Comparison of ENCODE assay signal across 9 cellular contexts in the genomic region with DNA sequence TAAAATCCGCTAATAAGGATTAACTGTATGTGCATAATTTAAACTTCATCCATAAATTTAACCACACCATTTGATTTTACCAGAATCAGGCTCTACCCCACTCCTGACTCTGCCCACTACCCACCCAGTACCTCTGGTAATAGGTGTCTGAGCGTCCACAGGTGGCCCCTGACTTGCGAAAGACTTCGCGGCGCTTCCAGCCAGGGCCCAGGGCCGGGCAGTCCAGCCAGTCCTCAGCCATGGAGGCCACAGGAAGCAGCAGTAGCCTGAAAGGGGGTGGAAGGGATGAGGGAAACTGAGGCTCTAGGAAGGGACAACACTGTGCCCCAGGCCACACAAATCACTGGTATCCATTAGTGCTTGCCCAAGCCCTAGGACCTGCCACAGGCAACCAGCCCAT. TPM values are rescaled to one million over a fixed set of nuclear protein-coding genes. Genes with fewer than 3 reads are reported as not detected.
DNase-seq lines count a peak whose midpoint lies in the region; ATAC-seq, FAIRE-seq and TF ChIP-seq lines count a peak whose summit lies in the region.
"Had no signal": no experiment of that assay in that cellular context is flagged by ENCODE, and none has a peak within 500 bp of the region (broad histone marks: within the 10 kb centered on the region; RNA-seq: fewer than 3 reads in every experiment).

No MANE protein-coding gene starts in this region.

- H3K9me3 Mint-ChIP-seq in naive thymus-derived CD4-positive, alpha-beta T cell = peaks cover 0 to 3% (median 0%) of the 10 kb centered on the region in 11 donors

- H3K9me3 ChIP-seq in BLaER1 treated with 17β-estradiol and CSF1 and Interleukin-3, amounts not matched to agents 10 nM and 100 nM (replicated peaks in 1 of 11) = no peaks in the 10 kb centered on the region
- H3K9me3 ChIP-seq in breast epithelium (no peaks in the 10 kb centered on the region), ovary (no peaks in the 10 kb centered on the region)
- H3K9me3 ChIP-seq in naive thymus-derived CD4-positive, alpha-beta T cell (ENCODE audit: control insufficient read depth in 2 of 3, low read length in 3 of 3) = no peaks in the 10 kb centered on the region

- CTCF ChIA-PET in naive thymus-derived CD4-positive, alpha-beta T cell (lab: Charles Lee) = interaction anchor here (0.6 kb wide), 1 partner anchor 10 kb away, joined by 5 read pairs; no protein-coding TSS in a partner anchor

- H3K4me3 ChIP-seq in BLaER1 treated with 17β-estradiol and CSF1 and Interleukin-3, amounts not matched to agents 10 nM and 100 nM = peak overlapping the region; percentile 83 to 98 (median 90)
- H3K4me3 ChIP-seq in Jurkat, Clone E6-1 (ENCODE audit: low read length) = peak overlapping the region; percentile 100
- H3K4me3 ChIP-seq in breast epithelium (peak overlapping the region in 2 of 3 donors; percentile 91 to 95), ovary (no peak overlapping the region)
- peak overlapping the region; percentile 94 for H3K4me3 ChIP-seq in naive thymus-derived CD4-positive, alpha-beta T cell (ENCODE audit: low read length)

- no peaks in the 10 kb centered on the region for H3K27me3 ChIP-seq in BLaER1 treated with 17β-estradiol and CSF1 and Interleukin-3, amounts not matched to agents 10 nM and 100 nM
- H3K27me3 ChIP-seq in breast epithelium (no peaks in the 10 kb centered on the region), ovary (no peaks in the 10 kb centered on the region)
- H3K27me3 ChIP-seq in naive thymus-derived CD4-positive, alpha-beta T cell (ENCODE audit: control insufficient read depth in 2 of 2, insufficient read depth in 2 of 2, low read length in 2 of 2) = no peaks in the 10 kb centered on the region

- no peak for FAIRE-seq in urothelium cell line (lab: Jason Lieb, UNC)

- peak overlapping the region; percentile 87 to 100 (median 97) for H3K4me2 ChIP-seq in BLaER1 treated with 17β-estradiol and CSF1 and Interleukin-3, amounts not matched to agents 10 nM and 100 nM

- peaks cover 4 to 40% (median 19%) of the 10 kb centered on the region in 11 experiments; a peak in 16 of 22 replicates for H4K20me1 ChIP-seq in BLaER1 treated with 17β-estradiol and CSF1 and Interleukin-3, amounts not matched to agents 10 nM and 100 nM

- no peak for TF ChIP-seq POLR2A in breast epithelium (IDR thresholded peaks at IDR 0.05)
- TF ChIP-seq POLR2A in ovary (IDR thresholded peaks at IDR 0.05) = no peak

- peak overlapping the region in 6 of 9 donors; percentile 93 to 97 (median 96) for H3K27ac Mint-ChIP-seq in naive thymus-derived CD4-positive, alpha-beta T cell

- POLR2A ChIA-PET in naive thymus-derived CD4-positive, alpha-beta T cell (lab: Charles Lee) = interaction anchor here (2.5 kb wide), 1 partner anchor 8 kb away, joined by 6 read pairs; no protein-coding TSS in a partner anchor

- peak overlapping the region; percentile 90 to 96 (median 93); a peak in 21 of 22 replicates for H3K9ac ChIP-seq in BLaER1 treated with 17β-estradiol and CSF1 and Interleukin-3, amounts not matched to agents 10 nM and 100 nM

- no peak for DNase-seq in Jurkat, Clone E6-1 (ENCODE audit: low read depth, low spot score)
- DNase-seq in breast epithelium (ENCODE audit: low spot score in 2 of 2) (no peak), urothelium cell line (ENCODE audit: low spot score) (no peak), ovary (no peak), COR-L47 (lab: John Stamatoyannopoulos, UW) (no peak)
- no peak for DNase-seq in naive thymus-derived CD4-positive, alpha-beta T cell
- DNase-seq in activated CD8-positive, alpha-beta memory T cell treated with anti-CD3 and anti-CD28 coated beads, Interleukin-2, amount 50 U/mL, for 4 hours = no peak
- DNase-seq: effector CD8-positive, alpha-beta T cell had no signal

- H3K27me3 Mint-ChIP-seq in naive thymus-derived CD4-positive, alpha-beta T cell = peaks cover 0 to 2% (median 0%) of the 10 kb centered on the region in 5 donors

- no peak for TF ChIP-seq EP300 in ovary (IDR thresholded peaks at IDR 0.05)

- peak overlapping the region in 10 of 11 experiments; percentile 85 to 94 (median 90); a peak in 12 of 22 replicates for H3K27ac ChIP-seq in BLaER1 treated with 17β-estradiol and CSF1 and Interleukin-3, amounts not matched to agents 10 nM and 100 nM
- peak overlapping the region in 1 of 2 donors; percentile 94 for H3K27ac ChIP-seq in breast epithelium
- peak overlapping the region; percentile 88 for H3K27ac ChIP-seq in naive thymus-derived CD4-positive, alpha-beta T cell (ENCODE audit: low read depth, low read length)
- no peak overlapping the region for H3K27ac ChIP-seq in ovary

- TF ChIP-seq CTCF in breast epithelium (IDR thresholded peaks at IDR 0.05) = no peak
- TF ChIP-seq CTCF in ovary (IDR thresholded peaks at IDR 0.05) = no peak

- H3K4me1 ChIP-seq in BLaER1 treated with 17β-estradiol and CSF1 and Interleukin-3, amounts not matched to agents 10 nM and 100 nM = peaks cover 30 to 46% (median 35%) of the 10 kb centered on the region in 10 experiments
- H3K4me1 ChIP-seq in breast epithelium = peaks cover 0 to 5% of the 10 kb centered on the region in 2 donors
- H3K4me1 ChIP-seq in naive thymus-derived CD4-positive, alpha-beta T cell (ENCODE audit: control insufficient read depth in 2 of 2, insufficient read depth in 2 of 2, low read length in 2 of 2) = peaks cover 21 to 29% of the 10 kb centered on the region in 2 donors
- H3K4me1 ChIP-seq in ovary (ENCODE audit: insufficient read depth) = peaks cover 8% of the 10 kb centered on the region

- intact Hi-C loops in breast epithelium (cut with DNase I; ENCODE audit: low total_unique reads) = no loop called here
- intact Hi-C loops in naive thymus-derived CD4-positive, alpha-beta T cell (cut with micrococcal nuclease) = loop anchor here (1.0 to 10.0 kb wide), 8 partner anchors 9 to 1435 kb away; a partner anchor contains a TSS
- intact Hi-C loops in ovary (cut with DNase I) = loop anchor here in 1 of 4 donors (10.0 kb wide), 1 partner anchor 785 kb away; a partner anchor contains a TSS

- H3K4me1 Mint-ChIP-seq in naive thymus-derived CD4-positive, alpha-beta T cell = peaks cover 24 to 45% (median 40%) of the 10 kb centered on the region in 7 donors

- peaks cover 19 to 61% (median 34%) of the 10 kb centered on the region in 5 donors for H3K36me3 Mint-ChIP-seq in naive thymus-derived CD4-positive, alpha-beta T cell

- peak overlapping the region; percentile 90 to 99 (median 97) for H3K4me3 Mint-ChIP-seq in naive thymus-derived CD4-positive, alpha-beta T cell

- no peak for ATAC-seq in naive thymus-derived CD4-positive, alpha-beta T cell

- peaks cover 70 to 82% (median 77%) of the 10 kb centered on the region in 11 experiments for H3K36me3 ChIP-seq in BLaER1 treated with 17β-estradiol and CSF1 and Interleukin-3, amounts not matched to agents 10 nM and 100 nM
- H3K36me3 ChIP-seq in breast epithelium (peaks cover 20% of the 10 kb centered on the region), ovary (no peaks in the 10 kb centered on the region)
- peaks cover 14 to 50% (median 20%) of the 10 kb centered on the region in 3 experiments for H3K36me3 ChIP-seq in naive thymus-derived CD4-positive, alpha-beta T cell (ENCODE audit: control insufficient read depth in 2 of 3, insufficient read depth in 3 of 3, low read length in 3 of 3)

- 91 to 96% (median 95%) methylated on average over 7 of the region's 7 CpGs for WGBS in ovary, 3 donors

RNA-seq across cellular contexts. Expression of a gene that starts 1.6 kb away (rescaled TPM):
- polyA plus RNA-seq in Jurkat, Clone E6-1 (2012; ENCODE audit: insufficient read depth, insufficient read length) = 69.0 TPM
- total RNA-seq in breast epithelium = 10 to 100 TPM; 51.2 to 82.3 (median 71.1) TPM
- total RNA-seq in naive thymus-derived CD4-positive, alpha-beta T cell = 100 to 1,000 TPM in 4 of 5 experiments, 10 to 100 TPM in 1; 97.5 to 158 (median 118) TPM
- 10 to 100 TPM; 26.1 to 46.1 TPM for polyA plus RNA-seq in naive thymus-derived CD4-positive, alpha-beta T cell
- 10 to 100 TPM; 47.7 to 78.5 (median 61.7) TPM for total RNA-seq in ovary
- polyA plus RNA-seq in ovary = 10 to 100 TPM; 30.1 to 37.8 TPM

RNA-seq across cellular contexts. Expression of a gene that starts 7.7 kb away (rescaled TPM):
- polyA plus RNA-seq in Jurkat, Clone E6-1 (2012; ENCODE audit: insufficient read depth, insufficient read length) = 139 TPM
- total RNA-seq in breast epithelium (10 to 100 TPM; 50.6 to 64.2 (median 61.5) TPM), ovary (10 to 100 TPM; 39.1 to 77.9 (median 70.7) TPM)
- total RNA-seq in naive thymus-derived CD4-positive, alpha-beta T cell = 100 to 1,000 TPM; 141 to 197 (median 155) TPM
- polyA plus RNA-seq in naive thymus-derived CD4-positive, alpha-beta T cell = 100 to 1,000 TPM in 1 of 2 donors, 10 to 100 TPM in 1; 78.3 to 111 TPM
- 10 to 100 TPM; 52.0 to 67.8 TPM for polyA plus RNA-seq in ovary

RNA-seq across cellular contexts. Expression of a gene that starts 13.5 kb away (rescaled TPM):
- polyA plus RNA-seq in Jurkat, Clone E6-1 (2012; ENCODE audit: insufficient read depth, insufficient read length) = 2.2 TPM
- total RNA-seq in breast epithelium (1 to 10 TPM in 2 of 3 donors, under 1 TPM in 1; 0.80 to 3.4 (median 1.6) TPM), ovary (1 to 10 TPM in 1 of 7 donors, under 1 TPM in 6; 0.40 to 9.9 (median 0.61) TPM)
- total RNA-seq in naive thymus-derived CD4-positive, alpha-beta T cell = 1 to 10 TPM in 1 of 5 experiments, under 1 TPM in 4; 0.19 to 1.8 (median 0.64) TPM
- under 1 TPM in 1 of 2 donors, not detected in 1; 0.09 TPM for polyA plus RNA-seq in naive thymus-derived CD4-positive, alpha-beta T cell
- 1 to 10 TPM in 1 of 2 donors, under 1 TPM in 1; 0.41 to 1.2 TPM for polyA plus RNA-seq in ovary

Comparison
In these comparisons a context has a peak if more than half of its experiments do, and no peak if none do; other contexts are left out.
1. H3K27ac ChIP-seq: peak in BLaER1 treated with 17β-estradiol and CSF1 and Interleukin-3, amounts not matched to agents 10 nM and 100 nM (10 of 11) and naive thymus-derived CD4-positive, alpha-beta T cell (single experiment); none in ovary (0 of 2).